14 cellular contexts compared by ENCODE assay signal in genomic region chr14:68943107-68943506, GRCh38. TPM values are rescaled to one million over a fixed set of nuclear protein-coding genes. Genes with fewer than 3 reads are reported as not detected.
A peak's percentile ranks its signal among the peaks of the same experiment; 100 is the strongest.
DNase-seq lines count a peak whose midpoint lies in the region; ATAC-seq and TF ChIP-seq lines count a peak whose summit lies in the region.
"Had no signal": no experiment of that assay in that cellular context is flagged by ENCODE, and none has a peak within 500 bp of the region (broad histone marks: within the 10 kb centered on the region; RNA-seq: fewer than 3 reads in every experiment).

No MANE protein-coding gene starts in this region.

- 0 out of 2 replicates have a peak overlapping the region, but pooled peaks have one; percentile 19 for H3K4me2 ChIP-seq in SK-N-SH

- H3K79me2 ChIP-seq in SK-N-SH (ENCODE audit: insufficient read depth): peaks cover 98% of the 10 kb centered on the region

- POLR2A ChIA-PET in SK-N-SH (lab: Yijun Ruan, JAX): interaction anchor here (1.8 kb wide), 1 partner anchor 9 kb away, joined by 5 read pairs; no protein-coding TSS in a partner anchor

- H3F3A ChIP-seq in SK-N-SH (replicated peaks; ENCODE audit: insufficient read depth): peaks cover 57% of the 10 kb centered on the region

- 97% methylated on average over 9 of the region's 10 CpGs for WGBS in SK-N-SH (ENCODE audit: low lambda C conversion rate)
- 75% methylated on average over 10 of the region's 10 CpGs; no CpG with 5 or more reads in 1 of the 2 donors for WGBS in transverse colon (ENCODE audit: low coverage in 1 of 2), 2 donors
- 90 to 91% methylated on average over 10 of the region's 10 CpGs for WGBS in lower leg skin, 2 donors

- ATAC-seq in SK-N-SH treated with all-trans-retinoic acid at 6 μM for 48 hours (no peak), T-helper 17 cell (no peak)
- ATAC-seq: effector memory CD8-positive, alpha-beta T cell had no signal

- peak overlapping the region; percentile 11 to 92; a peak in 3 of 4 replicates for H3K27ac ChIP-seq in SK-N-SH (ENCODE audit: low read depth in 2 of 2, low read length in 1 of 2)
- peak overlapping the region; percentile 41 for H3K27ac ChIP-seq in cingulate gyrus (ENCODE audit: low read depth, low read length)
- H3K27ac ChIP-seq in transverse colon: peak overlapping the region; percentile 93 to 99 (median 96)
- H3K27ac ChIP-seq: WERI-Rb-1 had no signal

- peak overlapping the region; percentile 22; the same call in 1 of the 2 replicates for H3K9ac ChIP-seq in SK-N-SH

- H3K4me1 ChIP-seq in SK-N-SH (ENCODE audit: control insufficient read depth in 1 of 2, insufficient read depth in 2 of 2, low read depth in 1 of 2, low read length in 1 of 2) (peaks cover 85 to 90% of the 10 kb centered on the region in 2 experiments), transverse colon (peaks cover 75 to 99% (median 98%) of the 10 kb centered on the region in 4 donors)

- H3K36me3 ChIP-seq in SK-N-SH (replicated peaks in 1 of 2; ENCODE audit: control insufficient read depth in 1 of 2, insufficient read depth in 2 of 2, low read length in 1 of 2): peaks cover 0 to 3% of the 10 kb centered on the region in 2 experiments
- H3K36me3 ChIP-seq in transverse colon: no peaks in the 10 kb centered on the region
- H3K36me3 ChIP-seq: WERI-Rb-1 had no signal

- intact Hi-C loops in transverse colon (cut with DNase I; ENCODE audit: low total_unique reads): loop anchor here (5.0 kb wide), 1 partner anchor 36 kb away; no protein-coding TSS in a partner anchor
- intact Hi-C loops in lower leg skin (cut with DNase I; ENCODE audit: low total_unique reads): no loop called here

- TF ChIP-seq EP300 in SK-N-SH (IDR thresholded peaks at IDR 0.05; ENCODE audit: borderline replicate concordance in 1 of 2, low read depth in 1 of 2, low read length in 1 of 2) (no peak), transverse colon (IDR thresholded peaks at IDR 0.05; ENCODE audit: low read depth) (no peak)

- DNase-seq in SK-N-SH (no peak), myocyte (ENCODE audit: low read depth) (peak; percentile 85), transverse colon (no peak), germinal center (ENCODE audit: low spot score) (no peak), T-helper 17 cell (no peak), lower leg skin (ENCODE audit: low spot score in 2 of 2) (no peak)
- DNase-seq: effector memory CD8-positive, alpha-beta T cell; head of caudate nucleus; NCI-H510A treated with DMSO at 0.1 percent for 48 hours; SIG-M5; substantia nigra had no signal

- TF ChIP-seq CTCF in SK-N-SH (IDR thresholded peaks at IDR 0.05) (no peak), transverse colon (IDR thresholded peaks at IDR 0.05) (no peak), lower leg skin (IDR thresholded peaks at IDR 0.05) (no peak)

- H3K9me2 ChIP-seq in SK-N-SH: no peaks in the 10 kb centered on the region

- H3K9me3 ChIP-seq in SK-N-SH: no peaks in the 10 kb centered on the region
- no peaks in the 10 kb centered on the region for H3K9me3 ChIP-seq in transverse colon
- no peaks in the 10 kb centered on the region for H3K9me3 ChIP-seq in T-helper 17 cell (ENCODE audit: control insufficient read depth, low read length, poor library complexity, severe bottlenecking)

- H3K36me3 Mint-ChIP-seq in T-helper 17 cell (ENCODE audit: low read depth): peaks cover 2% of the 10 kb centered on the region

- no peak for TF ChIP-seq RAD21 in SK-N-SH (IDR thresholded peaks at IDR 0.05; ENCODE audit: low read length)

- H3K27me3 Mint-ChIP-seq in T-helper 17 cell: no peaks in the 10 kb centered on the region

- no peak overlapping the region for H3K27ac Mint-ChIP-seq in T-helper 17 cell
- H3K27ac Mint-ChIP-seq: effector memory CD8-positive, alpha-beta T cell had no signal

- TF ChIP-seq POLR2A in transverse colon (IDR thresholded peaks at IDR 0.05): no peak
- no peak for TF ChIP-seq POLR2A in lower leg skin (IDR thresholded peaks at IDR 0.05)

- H3K4me3 ChIP-seq in SK-N-SH (ENCODE audit: low read depth in 2 of 2, low read length in 1 of 2): no peak overlapping the region
- H3K4me3 ChIP-seq in transverse colon: no peak overlapping the region
- H3K4me3 ChIP-seq in lower leg skin (ENCODE audit: low read depth, poor library complexity, severe bottlenecking): no peak overlapping the region

- no peaks in the 10 kb centered on the region for H3K27me3 ChIP-seq in SK-N-SH (ENCODE audit: insufficient read depth)
- no peaks in the 10 kb centered on the region for H3K27me3 ChIP-seq in transverse colon

- peaks cover 23% of the 10 kb centered on the region for H3K4me1 Mint-ChIP-seq in T-helper 17 cell

- peaks cover 98% of the 10 kb centered on the region for H4K20me1 ChIP-seq in SK-N-SH (ENCODE audit: insufficient read depth)

- in situ Hi-C loops in transverse colon (cut with MboI; ENCODE audit: low pct_ligation_motif_present in 1 of 4, low pct_unique_long_range_greater_than_20kb in 1 of 4, low sequenced_read_pairs in 3 of 4): no loop called here

- no peak overlapping the region for H2AFZ ChIP-seq in SK-N-SH (ENCODE audit: low read depth)

- CTCF ChIA-PET in SK-N-SH (lab: Yijun Ruan, JAX): interaction anchor here (2.5 kb wide), 1 partner anchor 8 kb away, joined by 8 read pairs; no protein-coding TSS in a partner anchor

- no peak overlapping the region for H3K4me3 Mint-ChIP-seq in T-helper 17 cell
- H3K4me3 Mint-ChIP-seq: effector memory CD8-positive, alpha-beta T cell had no signal

TF ChIP-seq in SK-N-SH, 30 proteins besides CTCF, POLR2A, EP300 and RAD21:
- TF ChIP-seq GATA2 (CRISPR knock-in tag; IDR thresholded peaks at IDR 0.05) (0 out of 2 replicates have a peak, but pooled peaks have one; percentile 0), FOXJ3 (CRISPR knock-in tag; IDR thresholded peaks at IDR 0.05) (no peak)

TF ChIP-seq in SK-N-SH treated with all-trans-retinoic acid at 6 μM for 48 hours, 23 proteins besides CTCF, POLR2A, EP300 and RAD21:
- TF ChIP-seq ZNF565 (CRISPR knock-in tag; conservative IDR thresholded peaks at IDR 0.05; ENCODE audit: low read depth) (no peak), SNAI2 (CRISPR knock-in tag; IDR thresholded peaks at IDR 0.05) (no peak), ARNTL (CRISPR knock-in tag; IDR thresholded peaks at IDR 0.05; ENCODE audit: borderline replicate concordance, low read depth) (no peak), ZNF8 (CRISPR knock-in tag; IDR thresholded peaks at IDR 0.05) (no peak), ZC3H10 (CRISPR knock-in tag; IDR thresholded peaks at IDR 0.05) (no peak), CREB5 (CRISPR knock-in tag; IDR thresholded peaks at IDR 0.05; ENCODE audit: low read depth) (no peak), ISL1 (CRISPR knock-in tag; IDR thresholded peaks at IDR 0.05) (no peak), OSR1 (CRISPR knock-in tag; IDR thresholded peaks at IDR 0.05) (no peak), CSDC2 (CRISPR knock-in tag; IDR thresholded peaks at IDR 0.05) (no peak), TCF4 (CRISPR knock-in tag; IDR thresholded peaks at IDR 0.05; ENCODE audit: borderline replicate concordance) (no peak), BACH2 (CRISPR knock-in tag; IDR thresholded peaks at IDR 0.05; ENCODE audit: borderline replicate concordance) (no peak)
- TF ChIP-seq, protein P1, sequence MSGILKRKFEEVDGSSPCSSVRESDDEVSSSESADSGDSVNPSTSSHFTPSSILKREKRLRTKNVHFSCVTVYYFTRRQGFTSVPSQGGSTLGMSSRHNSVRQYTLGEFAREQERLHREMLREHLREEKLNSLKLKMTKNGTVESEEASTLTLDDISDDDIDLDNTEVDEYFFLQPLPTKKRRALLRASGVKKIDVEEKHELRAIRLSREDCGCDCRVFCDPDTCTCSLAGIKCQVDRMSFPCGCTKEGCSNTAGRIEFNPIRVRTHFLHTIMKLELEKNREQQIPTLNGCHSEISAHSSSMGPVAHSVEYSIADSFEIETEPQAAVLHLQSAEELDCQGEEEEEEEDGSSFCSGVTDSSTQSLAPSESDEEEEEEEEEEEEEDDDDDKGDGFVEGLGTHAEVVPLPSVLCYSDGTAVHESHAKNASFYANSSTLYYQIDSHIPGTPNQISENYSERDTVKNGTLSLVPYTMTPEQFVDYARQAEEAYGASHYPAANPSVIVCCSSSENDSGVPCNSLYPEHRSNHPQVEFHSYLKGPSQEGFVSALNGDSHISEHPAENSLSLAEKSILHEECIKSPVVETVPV (CRISPR knock-in tag; IDR thresholded peaks at IDR 0.05): no peak
- TF ChIP-seq, protein P2, sequence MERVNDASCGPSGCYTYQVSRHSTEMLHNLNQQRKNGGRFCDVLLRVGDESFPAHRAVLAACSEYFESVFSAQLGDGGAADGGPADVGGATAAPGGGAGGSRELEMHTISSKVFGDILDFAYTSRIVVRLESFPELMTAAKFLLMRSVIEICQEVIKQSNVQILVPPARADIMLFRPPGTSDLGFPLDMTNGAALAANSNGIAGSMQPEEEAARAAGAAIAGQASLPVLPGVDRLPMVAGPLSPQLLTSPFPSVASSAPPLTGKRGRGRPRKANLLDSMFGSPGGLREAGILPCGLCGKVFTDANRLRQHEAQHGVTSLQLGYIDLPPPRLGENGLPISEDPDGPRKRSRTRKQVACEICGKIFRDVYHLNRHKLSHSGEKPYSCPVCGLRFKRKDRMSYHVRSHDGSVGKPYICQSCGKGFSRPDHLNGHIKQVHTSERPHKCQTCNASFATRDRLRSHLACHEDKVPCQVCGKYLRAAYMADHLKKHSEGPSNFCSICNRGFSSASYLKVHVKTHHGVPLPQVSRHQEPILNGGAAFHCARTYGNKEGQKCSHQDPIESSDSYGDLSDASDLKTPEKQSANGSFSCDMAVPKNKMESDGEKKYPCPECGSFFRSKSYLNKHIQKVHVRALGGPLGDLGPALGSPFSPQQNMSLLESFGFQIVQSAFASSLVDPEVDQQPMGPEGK (CRISPR knock-in tag; IDR thresholded peaks at IDR 0.05; ENCODE audit: borderline replicate concordance): no peak

RNA-seq across cellular contexts. Expression of gene ACTN1, which starts 36.0 kb away (rescaled TPM):
- polyA plus RNA-seq in SK-N-SH (2012; rRNA removed): 266 and 319 TPM in 2 replicates
- polyA plus RNA-seq in SK-N-SH (2012; cell fraction: cytosol; rRNA removed): 144 and 218 TPM in 2 replicates
- 589 and 740 TPM in 2 replicates for polyA plus RNA-seq in SK-N-SH (2012; cell fraction: nucleus; rRNA removed)
- total RNA-seq in myocyte: 171 and 188 TPM in 2 replicates
- 773 TPM for polyA plus RNA-seq in myocyte (2012)
- 100 to 1,000 TPM; 127 to 403 (median 197) TPM for total RNA-seq in transverse colon
- total RNA-seq in T-helper 17 cell: 10 to 100 TPM; 36.8 to 88.9 TPM
- 100 to 1,000 TPM in 2 of 4 donors, 10 to 100 TPM in 2; 31.9 to 111 (median 76.1) TPM for total RNA-seq in lower leg skin

Comparison
In these comparisons a context has a peak if more than half of its experiments do, and no peak if none do; other contexts are left out.
1. H3K27ac ChIP-seq: peak in every context shown above with its lines; median percentile 96 in transverse colon; 52 in SK-N-SH; 41 in cingulate gyrus.